Comparison of ENCODE assay signal across 9 cellular contexts in genomic region chr15:71448688-71449114, GRCh38.
DNase-seq lines count a peak whose midpoint lies in the region; ATAC-seq and TF ChIP-seq lines count a peak whose summit lies in the region.
"Had no signal": no experiment of that assay in that cellular context is flagged by ENCODE, and none has a peak within 500 bp of the region (broad histone marks: within the 10 kb centered on the region; RNA-seq: fewer than 3 reads in every experiment).

No MANE protein-coding gene starts in this region.

- H3K79me2 ChIP-seq in smooth muscle cell (ENCODE audit: low read depth), result no peaks in the 10 kb centered on the region

- H3K4me3 Mint-ChIP-seq in activated T-helper 2 cell treated with anti-CD3 and anti-CD28 coated beads, Interferon-gamma antibody, Interleukin-2, Interleukin-4, amounts not matched to agents 10 μg/mL and 5 μg/mL and 100 μg/mL, durations not matched to agents 14 hours and 24 hours and 36 hours (ENCODE audit: low read depth), result no peak overlapping the region
- H3K4me3 Mint-ChIP-seq: CD4-positive, CD25-positive, alpha-beta regulatory T cell had no signal

- intact Hi-C loops in adrenal gland (cut with DNase I), result loop anchor here in 1 of 2 donors (5.0 to 10.0 kb wide), 3 partner anchors 204 to 444 kb away; no protein-coding TSS in a partner anchor
- intact Hi-C loops in activated T-helper 2 cell treated with anti-CD3 and anti-CD28 coated beads, Interferon-gamma antibody, Interleukin-2, Interleukin-4, amounts not matched to agents 10 μg/mL and 5 μg/mL and 100 μg/mL, durations not matched to agents 14 hours and 24 hours and 36 hours (cut with micrococcal nuclease), result loop anchor here (10.0 kb wide), 2 partner anchors 286 to 474 kb away; no protein-coding TSS in a partner anchor

- H3K27me3 ChIP-seq in adrenal gland (no peaks in the 10 kb centered on the region), right atrium auricular region (no peaks in the 10 kb centered on the region), smooth muscle cell (ENCODE audit: low read depth) (no peaks in the 10 kb centered on the region)

- H3K27ac ChIP-seq in adrenal gland (peak overlapping the region in 1 of 5 donors; percentile 63), right atrium auricular region (peak overlapping the region; percentile 46 to 54), smooth muscle cell (ENCODE audit: low read depth) (no peak overlapping the region)

- H3K4me1 ChIP-seq in adrenal gland (replicated peaks in 1 of 2), result peaks cover 3 to 12% of the 10 kb centered on the region in 2 donors
- peaks cover 0 to 12% of the 10 kb centered on the region in 2 donors for H3K4me1 ChIP-seq in right atrium auricular region
- H3K4me1 ChIP-seq in smooth muscle cell (ENCODE audit: low read depth), result no peaks in the 10 kb centered on the region

- H3K36me3 ChIP-seq in adrenal gland (replicated peaks in 1 of 2) (no peaks in the 10 kb centered on the region), right atrium auricular region (no peaks in the 10 kb centered on the region), smooth muscle cell (ENCODE audit: low read depth) (no peaks in the 10 kb centered on the region)

- no peaks in the 10 kb centered on the region for H3K36me3 Mint-ChIP-seq in activated T-helper 2 cell treated with anti-CD3 and anti-CD28 coated beads, Interferon-gamma antibody, Interleukin-2, Interleukin-4, amounts not matched to agents 10 μg/mL and 5 μg/mL and 100 μg/mL, durations not matched to agents 14 hours and 24 hours and 36 hours (ENCODE audit: low read depth)
- H3K36me3 Mint-ChIP-seq: CD4-positive, CD25-positive, alpha-beta regulatory T cell had no signal

- H3K9me3 Mint-ChIP-seq in activated T-helper 2 cell treated with anti-CD3 and anti-CD28 coated beads, Interferon-gamma antibody, Interleukin-2, Interleukin-4, amounts not matched to agents 10 μg/mL and 5 μg/mL and 100 μg/mL, durations not matched to agents 14 hours and 24 hours and 36 hours, result no peaks in the 10 kb centered on the region
- H3K9me3 Mint-ChIP-seq: CD4-positive, CD25-positive, alpha-beta regulatory T cell had no signal

- no peak overlapping the region for H2AFZ ChIP-seq in smooth muscle cell (ENCODE audit: low read depth)

- no peak overlapping the region for H3K9ac ChIP-seq in smooth muscle cell (ENCODE audit: low read depth)

- no peaks in the 10 kb centered on the region for H3K4me1 Mint-ChIP-seq in activated T-helper 2 cell treated with anti-CD3 and anti-CD28 coated beads, Interferon-gamma antibody, Interleukin-2, Interleukin-4, amounts not matched to agents 10 μg/mL and 5 μg/mL and 100 μg/mL, durations not matched to agents 14 hours and 24 hours and 36 hours (ENCODE audit: low read depth)
- H3K4me1 Mint-ChIP-seq: CD4-positive, CD25-positive, alpha-beta regulatory T cell had no signal

- H3K9me3 ChIP-seq in adrenal gland (replicated peaks in 1 of 3) (no peaks in the 10 kb centered on the region), right atrium auricular region (no peaks in the 10 kb centered on the region), smooth muscle cell (replicated peaks; ENCODE audit: low read depth) (no peaks in the 10 kb centered on the region)

- ATAC-seq in HG03095 (IDR thresholded peaks at IDR 0.05; ENCODE audit: unreplicated experiment), result no peak

- WGBS in adrenal gland, 4 donors, result 45 to 51% (median 48%) methylated on average over 2 of the region's 2 CpGs
- WGBS in smooth muscle cell (ENCODE audit: low lambda C conversion rate), result 86% methylated on average over 2 of the region's 2 CpGs

- DNase-seq in SIG-M5 treated with dmso at 0.1 percent for 504 hours (lab: John Stamatoyannopoulos, UW; ENCODE audit: unreplicated experiment) (peak; percentile 18), SIG-M5 (lab: John Stamatoyannopoulos, UW) (no peak), NCI-H2081 treated with DMSO at 0.1 percent for 48 hours (lab: John Stamatoyannopoulos, UW) (peak; percentile 38), adrenal gland (peak; percentile 46 to 81 (median 66)), right atrium auricular region (ENCODE audit: low spot score) (no peak), smooth muscle cell (lab: John Stamatoyannopoulos, UW; ENCODE audit: unreplicated experiment) (no peak)
- no peak for DNase-seq in activated T-helper 2 cell treated with anti-CD3 and anti-CD28 coated beads, Interferon-gamma antibody, Interleukin-2, Interleukin-4, amounts not matched to agents 10 μg/mL and 5 μg/mL and 100 μg/mL, durations not matched to agents 14 hours and 24 hours and 36 hours (ENCODE audit: low spot score)

- no peak overlapping the region for H3K4me3 ChIP-seq in adrenal gland
- H3K4me3 ChIP-seq in right atrium auricular region, result no peak overlapping the region
- H3K4me3 ChIP-seq in smooth muscle cell, result no peak overlapping the region

- no peak overlapping the region for H3K4me2 ChIP-seq in smooth muscle cell

- no peaks in the 10 kb centered on the region for H3K27me3 Mint-ChIP-seq in activated T-helper 2 cell treated with anti-CD3 and anti-CD28 coated beads, Interferon-gamma antibody, Interleukin-2, Interleukin-4, amounts not matched to agents 10 μg/mL and 5 μg/mL and 100 μg/mL, durations not matched to agents 14 hours and 24 hours and 36 hours (ENCODE audit: low read depth)

- TF ChIP-seq POLR2A in adrenal gland (IDR thresholded peaks at IDR 0.05), result no peak

- H3K27ac Mint-ChIP-seq in activated T-helper 2 cell treated with anti-CD3 and anti-CD28 coated beads, Interferon-gamma antibody, Interleukin-2, Interleukin-4, amounts not matched to agents 10 μg/mL and 5 μg/mL and 100 μg/mL, durations not matched to agents 14 hours and 24 hours and 36 hours, result no peak overlapping the region
- H3K27ac Mint-ChIP-seq: CD4-positive, CD25-positive, alpha-beta regulatory T cell had no signal

- no peaks in the 10 kb centered on the region for H3F3A ChIP-seq in smooth muscle cell (ENCODE audit: low read depth)

- TF ChIP-seq CTCF in adrenal gland (IDR thresholded peaks at IDR 0.05), result peak; percentile 77 to 97 (median 93)
- TF ChIP-seq CTCF in right atrium auricular region (IDR thresholded peaks at IDR 0.05), result peak; percentile 84 to 91
- peak; percentile 87 for TF ChIP-seq CTCF in smooth muscle cell (IDR thresholded peaks at IDR 0.05; ENCODE audit: borderline replicate concordance, insufficient read depth, poor library complexity, severe bottlenecking)

- no peaks in the 10 kb centered on the region for H4K20me1 ChIP-seq in smooth muscle cell (ENCODE audit: low read depth)

Comparison
In these comparisons a context has a peak if more than half of its experiments do, and no peak if none do; other contexts are left out.
1. DNase-seq: peak in SIG-M5 treated with dmso at 0.1 percent for 504 hours (single experiment), NCI-H2081 treated with DMSO at 0.1 percent for 48 hours (single experiment) and adrenal gland (7 of 7); none in SIG-M5 (single experiment), right atrium auricular region (single experiment), smooth muscle cell (single experiment) and activated T-helper 2 cell treated with anti-CD3 and anti-CD28 coated beads, Interferon-gamma antibody, Interleukin-2, Interleukin-4, amounts not matched to agents 10 μg/mL and 5 μg/mL and 100 μg/mL, durations not matched to agents 14 hours and 24 hours and 36 hours (single experiment).
2. Peak in every context shown above with its lines, with median percentiles within 50 percentile points of each other: CTCF ChIP-seq.